Comparison of ENCODE assay signal across 7 cellular contexts in the genomic region with DNA sequence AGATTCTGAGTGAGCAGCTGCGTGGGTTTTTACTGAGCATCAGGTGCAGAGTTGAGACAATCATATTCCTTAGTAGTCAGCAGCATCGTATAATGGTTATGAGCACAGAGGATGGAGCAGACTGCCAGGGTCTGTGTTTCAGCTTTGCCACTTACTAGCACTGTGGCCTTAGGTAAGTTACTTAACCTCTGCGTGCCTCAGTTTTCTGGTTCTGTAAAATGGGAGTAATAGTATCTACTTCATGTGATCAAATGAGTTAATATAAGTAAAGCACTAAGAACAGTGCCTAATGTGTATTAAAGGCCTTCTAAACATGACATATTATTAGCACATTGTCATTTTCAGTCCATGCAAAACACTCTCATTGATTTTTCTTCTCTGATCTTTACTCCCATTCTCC. TPM values are rescaled to one million over a fixed set of nuclear protein-coding genes. Genes with fewer than 3 reads are reported as not detected.
"Had no signal": no experiment of that assay in that cellular context is flagged by ENCODE, and none has a peak within 500 bp of the region (broad histone marks: within the 10 kb centered on the region; RNA-seq: fewer than 3 reads in every experiment).

No MANE protein-coding gene starts in this region.

- H3K4me2 ChIP-seq: KMS-11 had no signal

- H3K27ac ChIP-seq: HL-60, KMS-11 had no signal

- DNase-seq: IMR-90, Karpas-422, KG1 had no signal

- FAIRE-seq: HTR-8/SVneo had no signal

- H3K9ac ChIP-seq: KMS-11 had no signal

RNA-seq across cellular contexts. Expression of a gene that starts 44.8 kb away (rescaled TPM):
- polyA plus RNA-seq: IgD-negative memory B cell had no signal
